Comparison of ENCODE assay signal across 23 cellular contexts in genomic region chr5:76469656-76470290, GRCh38.
DNase-seq lines count a peak whose midpoint lies in the region; ATAC-seq, FAIRE-seq and TF ChIP-seq lines count a peak whose summit lies in the region.
"Had no signal": no experiment of that assay in that cellular context is flagged by ENCODE, and none has a peak within 500 bp of the region (broad histone marks: within the 10 kb centered on the region; RNA-seq: fewer than 3 reads in every experiment).

No MANE protein-coding gene starts in this region.

- no peak overlapping the region for H4K91ac ChIP-seq in IMR-90 (ENCODE audit: insufficient read depth, low read depth, low read length)

- no peak overlapping the region for H2BK15ac ChIP-seq in IMR-90 (ENCODE audit: low read depth, low read length)

- DNase-seq in MCF 10A (ENCODE audit: unreplicated experiment) (peak; percentile 22), mammary epithelial cell (no peak), IMR-90 (peak; percentile 6), D721Med (ENCODE audit: insufficient read length, low spot score) (no peak), NCI-H1436 treated with DMSO at 0.1 percent for 48 hours (lab: John Stamatoyannopoulos, UW) (no peak), posterior cingulate gyrus (no peak)
- DNase-seq in activated naive CD8-positive, alpha-beta T cell treated with anti-CD3 and anti-CD28 coated beads, Interleukin-2, amount 50 U/mL, for 24 hours: no peak
- peak; percentile 8 to 31 for DNase-seq in stimulated activated CD4-positive, alpha-beta T cell treated with anti-CD3 and anti-CD28 coated beads, Interleukin-2, amount 100 ng/mL, for 48 hours
- DNase-seq: activated CD4-positive, alpha-beta T cell treated with anti-CD3 and anti-CD28 coated beads, Interleukin-2, amount 50 U/mL, for 4 hours; adrenal gland; left cardiac atrium; mesenchymal stem cell; MM.1S; NCI-H1417 treated with DMSO at 0.1 percent for 48 hours; NCI-H2107; NCI-H524 treated with DMSO at 0.1 percent for 48 hours; ovary; right cardiac atrium; stimulated activated naive CD4-positive, alpha-beta T cell treated with Interleukin-2 at 50 U/mL for 16 hours; tibial artery had no signal

- no peak for FAIRE-seq in D721Med (lab: Jason Lieb, UNC)
- FAIRE-seq: GM12878 had no signal

- H2AFZ ChIP-seq in mammary epithelial cell (ENCODE audit: low read depth, low read length) (no peak overlapping the region), IMR-90 (replicated peaks; ENCODE audit: low read length, poor library complexity) (no peak overlapping the region)

- CTCF ChIA-PET in MCF 10A (lab: Yijun Ruan, JAX): no interaction called here
- CTCF ChIA-PET in mammary epithelial cell (lab: Charles Lee; ENCODE audit: low non-redundant PET): no interaction called here
- CTCF ChIA-PET in IMR-90 (lab: Yijun Ruan, JAX): no interaction called here

- H3K27me3 Mint-ChIP-seq in MCF 10A (ENCODE audit: insufficient read depth, unreplicated experiment): no peaks in the 10 kb centered on the region
- H3K27me3 Mint-ChIP-seq in activated naive CD8-positive, alpha-beta T cell treated with anti-CD3 and anti-CD28 coated beads, Interleukin-2, amount 50 U/mL, for 24 hours: no peaks in the 10 kb centered on the region

- H2BK20ac ChIP-seq in IMR-90 (ENCODE audit: low read depth, low read length): no peak overlapping the region

- POLR2A ChIA-PET in MCF 10A (lab: Yijun Ruan, JAX): no interaction called here
- POLR2A ChIA-PET in IMR-90 (lab: Charles Lee; ENCODE audit: unreplicated experiment): no interaction called here

- no peak for TF ChIP-seq POLR2A in IMR-90 (IDR thresholded peaks at IDR 0.05; ENCODE audit: low read depth, low read length)

- intact Hi-C loops in MCF 10A (cut with micrococcal nuclease): no loop called here
- intact Hi-C loops in mammary epithelial cell (cut with micrococcal nuclease): no loop called here
- intact Hi-C loops in IMR-90 (cut with micrococcal nuclease): loop anchor here (5.0 kb wide), 1 partner anchor 698 kb away; no protein-coding TSS in a partner anchor
- intact Hi-C loops in posterior cingulate gyrus (cut with DNase I): no loop called here

- no peak overlapping the region for H3K14ac ChIP-seq in IMR-90 (replicated peaks; ENCODE audit: low read depth, low read length)

- no peaks in the 10 kb centered on the region for H3K79me1 ChIP-seq in IMR-90 (ENCODE audit: low read depth in 1 of 2, low read length in 2 of 2)

- no peak overlapping the region for H2BK120ac ChIP-seq in IMR-90 (ENCODE audit: low read depth, low read length)

- H2BK5ac ChIP-seq in IMR-90 (ENCODE audit: low read depth, low read length, poor library complexity, severe bottlenecking): no peak overlapping the region

- no peaks in the 10 kb centered on the region for H3K27me3 ChIP-seq in mammary epithelial cell (ENCODE audit: insufficient read depth, low read length)
- H3K27me3 ChIP-seq in IMR-90 (ENCODE audit: control insufficient read depth, insufficient read depth, low read length): no peaks in the 10 kb centered on the region
- H3K27me3 ChIP-seq: adrenal gland, ovary, tibial artery had no signal

- no peaks in the 10 kb centered on the region for H3K36me3 ChIP-seq in mammary epithelial cell (ENCODE audit: insufficient read depth, low read length)
- no peaks in the 10 kb centered on the region for H3K36me3 ChIP-seq in IMR-90 (ENCODE audit: control insufficient read depth, insufficient read depth, low read length)
- H3K36me3 ChIP-seq: adrenal gland, ovary, tibial artery had no signal

- BruUV-seq in MCF 10A (replicated peaks; lab: Mats Ljungman, UMichigan): no TSS peak
- BruUV-seq in mammary epithelial cell (replicated peaks; lab: Mats Ljungman, UMichigan): no TSS peak
- no TSS peak for BruUV-seq in IMR-90 (replicated peaks; lab: Mats Ljungman, UMichigan)

- H3K4ac ChIP-seq in IMR-90 (ENCODE audit: low read depth, low read length): no peak overlapping the region

- H3K9me1 ChIP-seq in IMR-90 (ENCODE audit: insufficient read depth, low read length): no peaks in the 10 kb centered on the region

- H2AK9ac ChIP-seq in IMR-90 (replicated peaks; ENCODE audit: low read depth, low read length, poor library complexity): no peak overlapping the region

- no peak overlapping the region for H3K23ac ChIP-seq in IMR-90 (ENCODE audit: low read depth, low read length)

- H4K20me1 ChIP-seq in mammary epithelial cell (ENCODE audit: insufficient read depth, low read length) (no peaks in the 10 kb centered on the region), IMR-90 (ENCODE audit: insufficient read depth, low read length) (no peaks in the 10 kb centered on the region)

- H3K4me3 ChIP-seq in mammary epithelial cell (replicated peaks in 1 of 3; ENCODE audit: insufficient read depth in 1 of 3, low read depth in 2 of 3, low read length in 3 of 3) (no peak overlapping the region), IMR-90 (ENCODE audit: insufficient read depth, low read depth, low read length) (no peak overlapping the region)
- H3K4me3 ChIP-seq: adrenal gland, GM12878, ovary, tibial artery had no signal

- H3K36me3 Mint-ChIP-seq in MCF 10A (ENCODE audit: insufficient read depth, unreplicated experiment): no peaks in the 10 kb centered on the region
- peaks cover 11% of the 10 kb centered on the region for H3K36me3 Mint-ChIP-seq in activated naive CD8-positive, alpha-beta T cell treated with anti-CD3 and anti-CD28 coated beads, Interleukin-2, amount 50 U/mL, for 24 hours (ENCODE audit: low read depth)

- no peak overlapping the region for H4K8ac ChIP-seq in IMR-90 (ENCODE audit: low read depth in 2 of 2, low read length in 2 of 2)

- no peak for TF ChIP-seq RAD21 in IMR-90 (IDR thresholded peaks at IDR 0.05; ENCODE audit: low read length)

- H3K4me1 ChIP-seq in mammary epithelial cell (ENCODE audit: insufficient read depth, low read length) (no peaks in the 10 kb centered on the region), IMR-90 (ENCODE audit: control insufficient read depth, insufficient read depth, low read length) (no peaks in the 10 kb centered on the region)
- H3K4me1 ChIP-seq: tibial artery had no signal

- TF ChIP-seq CTCF in MCF 10A (IDR thresholded peaks at IDR 0.05; ENCODE audit: unreplicated experiment): no peak
- no peak for TF ChIP-seq CTCF in mammary epithelial cell (conservative IDR thresholded peaks at IDR 0.05 in 1 of 2, IDR thresholded peaks at IDR 0.05 in 1 of 2; ENCODE audit: extremely low read depth in 1 of 2, insufficient read depth in 1 of 2, low read depth in 1 of 2, low read length in 2 of 2)
- TF ChIP-seq CTCF in IMR-90 (conservative IDR thresholded peaks at IDR 0.05; ENCODE audit: low read depth, low read length): no peak
- no peak for TF ChIP-seq CTCF in D721Med (IDR thresholded peaks at IDR 0.05; ENCODE audit: insufficient read depth, missing control alignments)

- no peak overlapping the region for H3K18ac ChIP-seq in IMR-90 (ENCODE audit: low read depth, low read length)

- H3K9me3 ChIP-seq in mammary epithelial cell (replicated peaks; ENCODE audit: insufficient read depth, low read length): no peaks in the 10 kb centered on the region
- no peaks in the 10 kb centered on the region for H3K9me3 ChIP-seq in IMR-90 (ENCODE audit: control insufficient read depth, insufficient read depth, low read length)
- H3K9me3 ChIP-seq: ovary, tibial artery had no signal

- no peak overlapping the region for H3K56ac ChIP-seq in IMR-90 (ENCODE audit: extremely low read depth, insufficient read depth, low read length)

- in situ Hi-C loops in mammary epithelial cell (cut with MboI; ENCODE audit: low sequenced_read_pairs in 2 of 2) (no loop called here), IMR-90 (cut with MboI; ENCODE audit: low sequenced_read_pairs) (no loop called here)

- H2AK5ac ChIP-seq in IMR-90 (ENCODE audit: low read depth, low read length): no peak overlapping the region

- 70% methylated on average over 3 of the region's 3 CpGs for WGBS in mammary epithelial cell (ENCODE audit: low coverage, missing lambda C conversion rate)
- 20% methylated on average over 1 of the region's 3 CpGs; no CpG with 5 or more reads in 1 of the 2 experiments for WGBS in IMR-90 (ENCODE audit: extremely low coverage in 2 of 2, insufficient read length in 1 of 2), 2 experiments

- H3K4me2 ChIP-seq in mammary epithelial cell (ENCODE audit: insufficient read depth, low read depth, low read length) (no peak overlapping the region), IMR-90 (ENCODE audit: low read depth, low read length) (no peak overlapping the region)

- ATAC-seq in IMR-90 (ENCODE audit: low read depth): no peak
- ATAC-seq in activated naive CD8-positive, alpha-beta T cell treated with anti-CD3 and anti-CD28 coated beads, Interleukin-2, amount 50 U/mL, for 24 hours: no peak
- ATAC-seq: GM12878, HCT116, left cardiac atrium, Panc1, right cardiac atrium had no signal

- H3K4me3 Mint-ChIP-seq in MCF 10A (ENCODE audit: unreplicated experiment): no peak overlapping the region
- no peak overlapping the region for H3K4me3 Mint-ChIP-seq in activated naive CD8-positive, alpha-beta T cell treated with anti-CD3 and anti-CD28 coated beads, Interleukin-2, amount 50 U/mL, for 24 hours

- no peaks in the 10 kb centered on the region for H3K79me2 ChIP-seq in mammary epithelial cell (ENCODE audit: insufficient read depth, low read length)

- H3K9ac ChIP-seq in mammary epithelial cell (ENCODE audit: insufficient read depth, low read length) (no peak overlapping the region), IMR-90 (ENCODE audit: low read depth, low read length) (no peak overlapping the region)

- peaks cover 26% of the 10 kb centered on the region for H3K4me1 Mint-ChIP-seq in MCF 10A (ENCODE audit: insufficient read depth, unreplicated experiment)
- peaks cover 65% of the 10 kb centered on the region for H3K4me1 Mint-ChIP-seq in activated naive CD8-positive, alpha-beta T cell treated with anti-CD3 and anti-CD28 coated beads, Interleukin-2, amount 50 U/mL, for 24 hours

- dilution Hi-C loops in mammary epithelial cell (cut with HindIII; ENCODE audit: low sequenced_read_pairs) (no loop called here), IMR-90 (cut with HindIII; ENCODE audit: low sequenced_read_pairs, unreplicated experiment) (no loop called here)

- no peaks in the 10 kb centered on the region for H3K9me3 Mint-ChIP-seq in MCF 10A (ENCODE audit: unreplicated experiment)
- peaks cover 7% of the 10 kb centered on the region for H3K9me3 Mint-ChIP-seq in activated naive CD8-positive, alpha-beta T cell treated with anti-CD3 and anti-CD28 coated beads, Interleukin-2, amount 50 U/mL, for 24 hours

- peak overlapping the region; percentile 0 for H3K27ac Mint-ChIP-seq in MCF 10A (ENCODE audit: low read depth, unreplicated experiment)
- peak overlapping the region; percentile 13 for H3K27ac Mint-ChIP-seq in activated naive CD8-positive, alpha-beta T cell treated with anti-CD3 and anti-CD28 coated beads, Interleukin-2, amount 50 U/mL, for 24 hours

- no peak overlapping the region for H4K5ac ChIP-seq in IMR-90 (ENCODE audit: low read depth, low read length)

- H3K27ac ChIP-seq in mammary epithelial cell (ENCODE audit: insufficient read depth, low read depth, low read length) (no peak overlapping the region), IMR-90 (ENCODE audit: insufficient read depth, low read length) (no peak overlapping the region)
- H3K27ac ChIP-seq: tibial artery had no signal

TF ChIP-seq in IMR-90, 13 proteins besides CTCF, POLR2A, EP300 and RAD21 (continues in another document):
- TF ChIP-seq RFX5 (IDR thresholded peaks at IDR 0.05; ENCODE audit: low read depth, low read length): no peak
- no peak for TF ChIP-seq NFE2L2 (IDR thresholded peaks at IDR 0.05; ENCODE audit: low read depth, low read length)

Comparison
In these comparisons a context has a peak if more than half of its experiments do, and no peak if none do; other contexts are left out.
1. DNase-seq: peak in MCF 10A (single experiment), IMR-90 (single experiment) and stimulated activated CD4-positive, alpha-beta T cell treated with anti-CD3 and anti-CD28 coated beads, Interleukin-2, amount 100 ng/mL, for 48 hours (2 of 2); none in mammary epithelial cell (single experiment), activated naive CD8-positive, alpha-beta T cell treated with anti-CD3 and anti-CD28 coated beads, Interleukin-2, amount 50 U/mL, for 24 hours (single experiment), D721Med (single experiment), NCI-H1436 treated with DMSO at 0.1 percent for 48 hours (single experiment) and posterior cingulate gyrus (0 of 10).